18 cellular contexts compared by ENCODE assay signal in the genomic region with DNA sequence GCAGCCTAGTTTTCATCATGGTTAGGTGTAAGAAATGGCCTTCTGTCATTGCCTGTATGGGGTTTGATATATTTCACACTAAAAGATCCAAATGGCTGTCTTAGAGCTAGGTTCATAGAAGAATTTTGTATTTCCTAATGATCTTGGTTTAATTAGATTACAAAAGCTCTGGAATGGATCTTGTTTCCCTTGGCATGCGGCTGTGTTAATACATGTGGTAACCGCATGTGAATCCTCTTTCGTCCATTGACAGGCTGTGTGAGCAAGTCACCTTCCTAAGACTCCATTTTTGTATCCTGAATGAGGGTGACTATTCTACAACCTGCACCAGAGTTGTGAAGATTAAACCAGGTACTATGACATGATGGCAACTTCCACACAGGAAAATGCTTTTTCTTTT. TPM values are rescaled to one million over a fixed set of nuclear protein-coding genes. Genes with fewer than 3 reads are reported as not detected.
"Had no signal": no experiment of that assay in that cellular context is flagged by ENCODE, and none has a peak within 500 bp of the region (broad histone marks: within the 10 kb centered on the region; RNA-seq: fewer than 3 reads in every experiment).

No MANE protein-coding gene starts in this region.

- H3K4me3 ChIP-seq: dorsolateral prefrontal cortex, esophagus squamous epithelium, gastroesophageal sphincter, mucosa of descending colon, spleen, testis, tibial nerve had no signal

- H3K27ac ChIP-seq: dorsolateral prefrontal cortex, esophagus squamous epithelium, gastroesophageal sphincter, neutrophil, spleen, testis, tibial nerve had no signal

- H3K27me3 ChIP-seq: dorsolateral prefrontal cortex, esophagus squamous epithelium, gastroesophageal sphincter, neutrophil, spleen, testis, tibial nerve had no signal

- H3K4me1 ChIP-seq: gastroesophageal sphincter, spleen, testis, tibial nerve had no signal

- H3K9me3 ChIP-seq: esophagus squamous epithelium, mucosa of descending colon, neutrophil, testis had no signal

- DNase-seq: cortex of kidney; dorsolateral prefrontal cortex; effector memory CD4-positive, alpha-beta T cell; esophagus squamous epithelium; glutamatergic neuron; islet precursor cell; mucosa of descending colon; naive thymus-derived CD8-positive, alpha-beta T cell; posterior cingulate gyrus; spleen; stimulated activated CD4-positive, alpha-beta T cell treated with anti-CD3 and anti-CD28 coated beads, Interleukin-2, amount 100 ng/mL, for 24 hours; stimulated activated CD4-positive, alpha-beta T cell treated with anti-CD3 and anti-CD28 coated beads, Interleukin-4, amount 100 ng/mL, for 4 hours; stimulated activated naive B cell treated with anti-CD40 and anti-IgM and Interleukin-4, amounts not matched to agents 10 μg/mL and 1 μg/mL and 100 μg/mL, for 72 hours; stimulated activated naive CD8-positive, alpha-beta T cell treated with anti-CD3 and anti-CD28 coated beads, Interleukin-15, amount 100 ng/mL, for 72 hours; testis had no signal

- H3K36me3 ChIP-seq: esophagus squamous epithelium, gastroesophageal sphincter, neutrophil, spleen, tibial nerve had no signal

RNA-seq across cellular contexts. Expression of a gene that starts 12.4 kb away (rescaled TPM):
- total RNA-seq: naive thymus-derived CD8-positive, alpha-beta T cell had no signal
